In genomic region chr12:86334071-86334470, GRCh38 we compare ENCODE assay signal across 23 cellular contexts.
"Had no signal": no experiment of that assay in that cellular context is flagged by ENCODE, and none has a peak within 500 bp of the region (broad histone marks: within the 10 kb centered on the region; RNA-seq: fewer than 3 reads in every experiment).

No MANE protein-coding gene starts in this region.

- H3K4me3 ChIP-seq: PC-9, SK-N-MC had no signal

- H3K27me3 Mint-ChIP-seq: activated CD4-positive, alpha-beta memory T cell treated with anti-CD3 and anti-CD28 coated beads, Interleukin-2, amount 10 ng/mL, durations not matched to agents 7 days and 5 days; activated naive CD4-positive, alpha-beta T cell treated with anti-CD3 and anti-CD28 coated beads, Interleukin-2, amount 10 ng/mL, durations not matched to agents 7 days and 5 days; activated naive CD8-positive, alpha-beta T cell treated with anti-CD3 and anti-CD28 coated beads for 36 hours; T-cell had no signal

- H3K27ac Mint-ChIP-seq: activated CD4-positive, alpha-beta memory T cell treated with anti-CD3 and anti-CD28 coated beads, Interleukin-2, amount 10 ng/mL, durations not matched to agents 7 days and 5 days; activated naive CD4-positive, alpha-beta T cell treated with anti-CD3 and anti-CD28 coated beads, Interleukin-2, amount 10 ng/mL, durations not matched to agents 7 days and 5 days; activated naive CD8-positive, alpha-beta T cell treated with anti-CD3 and anti-CD28 coated beads for 36 hours; activated T-cell treated with anti-CD3 and anti-CD28 coated beads, Interleukin-2, amount 50 U/mL, for 72 hours; activated T-helper 2 cell treated with anti-CD3 and anti-CD28 coated beads, Interferon-gamma antibody, Interleukin-2, Interleukin-4, amounts not matched to agents 10 μg/mL and 5 μg/mL and 100 μg/mL, durations not matched to agents 14 hours and 24 hours and 36 hours; T-cell had no signal

- H3K27ac ChIP-seq: PC-9, SK-N-MC had no signal

- H2AFZ ChIP-seq: PC-9 had no signal

- H3K9me3 Mint-ChIP-seq: activated T-helper 2 cell treated with anti-CD3 and anti-CD28 coated beads, Interferon-gamma antibody, Interleukin-2, Interleukin-4, amounts not matched to agents 10 μg/mL and 5 μg/mL and 100 μg/mL, durations not matched to agents 14 hours and 24 hours and 36 hours had no signal

- H3K4me3 Mint-ChIP-seq: activated CD4-positive, alpha-beta memory T cell treated with anti-CD3 and anti-CD28 coated beads, Interleukin-2, amount 10 ng/mL, durations not matched to agents 7 days and 5 days; activated naive CD4-positive, alpha-beta T cell treated with anti-CD3 and anti-CD28 coated beads, Interleukin-2, amount 10 ng/mL, durations not matched to agents 7 days and 5 days; activated naive CD8-positive, alpha-beta T cell treated with anti-CD3 and anti-CD28 coated beads for 36 hours; activated T-cell treated with anti-CD3 and anti-CD28 coated beads, Interleukin-2, amount 50 U/mL, for 72 hours; T-cell had no signal

- DNase-seq: activated CD4-positive, alpha-beta memory T cell treated with anti-CD3 and anti-CD28 coated beads, Interleukin-2, amount 10 ng/mL, durations not matched to agents 7 days and 5 days; activated CD4-positive, alpha-beta T cell treated with anti-CD3 and anti-CD28 coated beads, Interleukin-2, amount 50 U/mL, for 1 hour; activated CD4-positive, CD25-positive, alpha-beta regulatory T cell; activated CD8-positive, alpha-beta memory T cell treated with anti-CD3 and anti-CD28 coated beads, Interleukin-2, amount 50 U/mL, for 4 hours; activated gamma-delta T cell treated with Interleukin-2 at 50 U/mL for 16 hours; activated naive CD4-positive, alpha-beta T cell treated with anti-CD3 and anti-CD28 coated beads, Interleukin-2, amount 10 ng/mL, durations not matched to agents 7 days and 5 days; activated naive CD8-positive, alpha-beta T cell treated with anti-CD3 and anti-CD28 coated beads for 36 hours; activated T-cell treated with anti-CD3 and anti-CD28 coated beads, Interleukin-2, amount 50 U/mL, for 72 hours; caudate nucleus; Kasumi-1; KBM-7; NCI-H1048; NCI-H146; NCI-H2029; NCI-H510A treated with DMSO at 0.1 percent for 48 hours; NCI-H69; PC-9; SHP77 treated with DMSO at 0.1 percent for 48 hours; T-cell; T-helper 2 cell; T1000 had no signal

- H3K36me3 Mint-ChIP-seq: activated naive CD4-positive, alpha-beta T cell treated with anti-CD3 and anti-CD28 coated beads, Interleukin-2, amount 10 ng/mL, durations not matched to agents 7 days and 5 days; activated naive CD8-positive, alpha-beta T cell treated with anti-CD3 and anti-CD28 coated beads for 36 hours; T-cell had no signal

- H3K4me1 Mint-ChIP-seq: activated CD4-positive, alpha-beta memory T cell treated with anti-CD3 and anti-CD28 coated beads, Interleukin-2, amount 10 ng/mL, durations not matched to agents 7 days and 5 days; activated naive CD4-positive, alpha-beta T cell treated with anti-CD3 and anti-CD28 coated beads, Interleukin-2, amount 10 ng/mL, durations not matched to agents 7 days and 5 days; activated naive CD8-positive, alpha-beta T cell treated with anti-CD3 and anti-CD28 coated beads for 36 hours; T-cell had no signal

- H3K4me2 ChIP-seq: PC-9 had no signal
